ENCODE assay signal across 18 cellular contexts in the genomic region with DNA sequence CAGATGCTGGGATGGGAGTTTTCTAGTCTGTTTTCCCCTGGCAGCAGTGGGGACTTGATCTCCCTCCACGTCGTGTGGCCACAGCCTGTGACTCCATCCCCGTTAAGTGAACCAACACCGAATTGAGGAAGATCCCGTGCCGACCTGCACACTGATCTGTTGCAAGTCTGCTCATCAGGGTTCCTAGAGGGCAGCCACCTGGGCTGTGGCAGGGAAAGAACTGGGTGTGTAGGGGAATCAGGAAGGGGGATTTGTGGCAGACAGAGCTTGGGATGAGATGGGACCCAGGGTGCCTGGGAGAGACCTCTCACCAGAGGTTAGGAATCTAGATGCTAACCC. TPM values are rescaled to one million over a fixed set of nuclear protein-coding genes. Genes with fewer than 3 reads are reported as not detected.
DNase-seq lines count a peak whose midpoint lies in the region; ATAC-seq, FAIRE-seq and TF ChIP-seq lines count a peak whose summit lies in the region.
"Had no signal": no experiment of that assay in that cellular context is flagged by ENCODE, and none has a peak within 500 bp of the region (broad histone marks: within the 10 kb centered on the region; RNA-seq: fewer than 3 reads in every experiment).

No MANE protein-coding gene starts in this region.

- TF ChIP-seq CTCF in mammary epithelial cell (conservative IDR thresholded peaks at IDR 0.05 in 1 of 2, IDR thresholded peaks at IDR 0.05 in 1 of 2; ENCODE audit: extremely low read depth in 1 of 2, insufficient read depth in 1 of 2, low read depth in 1 of 2, low read length in 2 of 2) (no peak), MCF 10A (IDR thresholded peaks at IDR 0.05; ENCODE audit: unreplicated experiment) (no peak), KMS-11 (conservative IDR thresholded peaks at IDR 0.05; ENCODE audit: low read depth, low read length) (no peak), pancreas (IDR thresholded peaks at IDR 0.05) (no peak)

- in situ Hi-C loops in mammary epithelial cell (cut with MboI; ENCODE audit: low sequenced_read_pairs in 2 of 2) = loop anchor here (10.0 kb wide), 3 partner anchors 56 to 146 kb away; a partner anchor contains a TSS

- peak overlapping the region; percentile 74 for H2AFZ ChIP-seq in mammary epithelial cell (ENCODE audit: low read depth, low read length)
- peak overlapping the region; percentile 74 for H2AFZ ChIP-seq in KMS-11 (ENCODE audit: low read depth)

- H3K4me2 ChIP-seq in mammary epithelial cell (ENCODE audit: insufficient read depth, low read depth, low read length) = peak overlapping the region; percentile 74
- peak overlapping the region; percentile 80 for H3K4me2 ChIP-seq in KMS-11

- H3K27me3 ChIP-seq in mammary epithelial cell (ENCODE audit: insufficient read depth, low read length) = no peaks in the 10 kb centered on the region
- no peaks in the 10 kb centered on the region for H3K27me3 ChIP-seq in KMS-11 (ENCODE audit: insufficient read depth, low read depth)
- H3K27me3 ChIP-seq in pancreas = no peaks in the 10 kb centered on the region

- H3K9ac ChIP-seq in mammary epithelial cell (ENCODE audit: insufficient read depth, low read length) (no peak overlapping the region), KMS-11 (peak overlapping the region; percentile 50; the same call in 1 of the 2 replicates)

- BruUV-seq in mammary epithelial cell (replicated peaks; lab: Mats Ljungman, UMichigan) (no TSS peak), MCF 10A (replicated peaks; lab: Mats Ljungman, UMichigan) (no TSS peak)

- intact Hi-C loops in mammary epithelial cell (cut with micrococcal nuclease) (no loop called here), MCF 10A (cut with micrococcal nuclease) (no loop called here), pancreas (cut with DNase I) (loop anchor here in 2 of 3 donors (5.0 to 10.0 kb wide), 3 partner anchors 86 to 146 kb away; no protein-coding TSS in a partner anchor)

- H3K27ac Mint-ChIP-seq in MCF 10A (ENCODE audit: low read depth, unreplicated experiment) = no peak overlapping the region
- H3K27ac Mint-ChIP-seq in central memory CD8-positive, alpha-beta T cell (ENCODE audit: low read depth) = peak overlapping the region; percentile 92

- no peaks in the 10 kb centered on the region for H3K36me3 Mint-ChIP-seq in MCF 10A (ENCODE audit: insufficient read depth, unreplicated experiment)
- peaks cover 14% of the 10 kb centered on the region for H3K36me3 Mint-ChIP-seq in central memory CD8-positive, alpha-beta T cell (ENCODE audit: insufficient read depth)

- H3K4me3 Mint-ChIP-seq in MCF 10A (ENCODE audit: unreplicated experiment) = no peak overlapping the region
- H3K4me3 Mint-ChIP-seq in central memory CD8-positive, alpha-beta T cell = peak overlapping the region; percentile 58

- H4K20me1 ChIP-seq in mammary epithelial cell (ENCODE audit: insufficient read depth, low read length) = no peaks in the 10 kb centered on the region
- H4K20me1 ChIP-seq in KMS-11 (ENCODE audit: insufficient read depth) = no peaks in the 10 kb centered on the region

- POLR2A ChIA-PET in MCF 10A (lab: Yijun Ruan, JAX) = interaction anchor here (1.0 kb wide), 1 partner anchor 84 kb away, joined by 4 read pairs; no protein-coding TSS in a partner anchor

- CTCF ChIA-PET in mammary epithelial cell (lab: Charles Lee; ENCODE audit: low non-redundant PET) = interaction anchor here (0.6 to 0.7 kb wide), 3 partner anchors 40 to 92 kb away, joined by 3 read pairs; no protein-coding TSS in a partner anchor
- CTCF ChIA-PET in MCF 10A (lab: Yijun Ruan, JAX) = interaction anchor here (1.4 to 37.5 kb wide), 7 partner anchors 16 to 126 kb away, joined by 5 to 1608 read pairs (median 207); a partner anchor contains a TSS

- no peaks in the 10 kb centered on the region for H3K36me3 ChIP-seq in mammary epithelial cell (ENCODE audit: insufficient read depth, low read length)
- H3K36me3 ChIP-seq in KMS-11 (ENCODE audit: insufficient read depth) = no peaks in the 10 kb centered on the region
- no peaks in the 10 kb centered on the region for H3K36me3 ChIP-seq in pancreas
- H3K36me3 ChIP-seq: HAP-1, prostate gland, suprapubic skin had no signal

- dilution Hi-C loops in mammary epithelial cell (cut with HindIII; ENCODE audit: low sequenced_read_pairs) = no loop called here

- peaks cover 49% of the 10 kb centered on the region for H3K27me3 Mint-ChIP-seq in MCF 10A (ENCODE audit: insufficient read depth, unreplicated experiment)
- no peaks in the 10 kb centered on the region for H3K27me3 Mint-ChIP-seq in central memory CD8-positive, alpha-beta T cell

- DNase-seq in mammary epithelial cell = no peak
- DNase-seq in MCF 10A (ENCODE audit: unreplicated experiment) = no peak
- no peak for DNase-seq in central memory CD8-positive, alpha-beta T cell (ENCODE audit: low spot score in 2 of 2)
- DNase-seq in pancreas = no peak
- no peak for DNase-seq in effector CD8-positive, alpha-beta T cell (lab: John Stamatoyannopoulos, UW)
- DNase-seq: head of caudate nucleus, Kasumi-1, kidney, NCI-H1694, NCI-H748 treated with DMSO at 0.1 percent for 48 hours, SHP77 had no signal

- H3K9me3 Mint-ChIP-seq in MCF 10A (ENCODE audit: unreplicated experiment) = no peaks in the 10 kb centered on the region
- H3K9me3 Mint-ChIP-seq in central memory CD8-positive, alpha-beta T cell = no peaks in the 10 kb centered on the region

- WGBS in mammary epithelial cell (ENCODE audit: low coverage, missing lambda C conversion rate) = 76% methylated on average over 6 of the region's 6 CpGs
- WGBS in pancreas, 2 donors = 30 to 36% methylated on average over 6 of the region's 6 CpGs

- peaks cover 15% of the 10 kb centered on the region for H3K4me1 Mint-ChIP-seq in MCF 10A (ENCODE audit: insufficient read depth, unreplicated experiment)
- H3K4me1 Mint-ChIP-seq in central memory CD8-positive, alpha-beta T cell = peaks cover 64% of the 10 kb centered on the region

- H3K4me3 ChIP-seq in mammary epithelial cell (replicated peaks in 1 of 3; ENCODE audit: insufficient read depth in 1 of 3, low read depth in 2 of 3, low read length in 3 of 3) = no peak overlapping the region
- no peak overlapping the region for H3K4me3 ChIP-seq in KMS-11 (IDR thresholded peaks at IDR 0.05; ENCODE audit: insufficient read depth, low read depth, low read length)
- no peak overlapping the region for H3K4me3 ChIP-seq in pancreas
- H3K4me3 ChIP-seq: HAP-1, prostate gland, suprapubic skin had no signal

- no peak for ATAC-seq in central memory CD8-positive, alpha-beta T cell (replicated peaks; ENCODE audit: extremely low read depth, poor library complexity, severe bottlenecking)
- ATAC-seq in pancreas = no peak
- ATAC-seq in HG02623 (IDR thresholded peaks at IDR 0.05; ENCODE audit: unreplicated experiment) = no peak
- no peak for ATAC-seq in GM21367 (IDR thresholded peaks at IDR 0.05; ENCODE audit: unreplicated experiment)

- H3K4me1 ChIP-seq in mammary epithelial cell (ENCODE audit: insufficient read depth, low read length) (peaks cover 35% of the 10 kb centered on the region), KMS-11 (ENCODE audit: low read depth, poor library complexity, severe bottlenecking) (peaks cover 59% of the 10 kb centered on the region), pancreas (no peaks in the 10 kb centered on the region)
- H3K4me1 ChIP-seq: prostate gland had no signal

- H3K9me3 ChIP-seq in mammary epithelial cell (replicated peaks; ENCODE audit: insufficient read depth, low read length) (no peaks in the 10 kb centered on the region), pancreas (no peaks in the 10 kb centered on the region)
- H3K9me3 ChIP-seq: HAP-1, prostate gland, suprapubic skin had no signal

- no peak for FAIRE-seq in pancreas (lab: Jason Lieb, UNC)
- FAIRE-seq: kidney had no signal

- H3K79me2 ChIP-seq in mammary epithelial cell (ENCODE audit: insufficient read depth, low read length) (no peaks in the 10 kb centered on the region), KMS-11 (ENCODE audit: insufficient read depth, low read depth) (no peaks in the 10 kb centered on the region)

- H3K27ac ChIP-seq in mammary epithelial cell (ENCODE audit: insufficient read depth, low read depth, low read length) (peak overlapping the region; percentile 8), KMS-11 (peak overlapping the region; percentile 84), pancreas (no peak overlapping the region)
- H3K27ac ChIP-seq: HL-60, prostate gland, suprapubic skin had no signal

RNA-seq across cellular contexts. Expression of a gene that starts 23.2 kb away (rescaled TPM):
- total RNA-seq in mammary epithelial cell = 10 to 100 TPM; 23.2 to 28.6 TPM
- polyA plus RNA-seq in mammary epithelial cell = 24.6 TPM
- polyA minus RNA-seq in mammary epithelial cell = 57.9 TPM
- 4.9 and 6.8 TPM in 2 replicates for total RNA-seq in MCF 10A (2022)
- total RNA-seq in pancreas = 10 to 100 TPM in 5 of 6 donors, 1 to 10 TPM in 1; 7.7 to 31.0 (median 12.8) TPM
- polyA plus RNA-seq in pancreas = 10 to 100 TPM; 18.2 to 35.4 TPM

RNA-seq across cellular contexts. Expression of a gene that starts 25.4 kb away (rescaled TPM):
- total RNA-seq in mammary epithelial cell = 1 to 10 TPM; 1.6 to 2.5 TPM
- 1.8 TPM for polyA plus RNA-seq in mammary epithelial cell
- 4.4 TPM for polyA minus RNA-seq in mammary epithelial cell
- 0.72 and 1.1 TPM in 2 replicates for total RNA-seq in MCF 10A (2022)
- under 1 TPM in 5 of 6 donors, not detected in 1; 0.09 to 0.34 (median 0.17) TPM for total RNA-seq in pancreas
- under 1 TPM in 1 of 2 donors, not detected in 1; 0.09 TPM for polyA plus RNA-seq in pancreas
- total RNA-seq: suprapubic skin had no signal

RNA-seq across cellular contexts. Expression of a gene that starts 59.4 kb away (rescaled TPM):
- 1 to 10 TPM; 3.2 to 5.2 TPM for total RNA-seq in mammary epithelial cell
- 4.6 TPM for polyA plus RNA-seq in mammary epithelial cell
- polyA minus RNA-seq in mammary epithelial cell = 2.8 TPM
- total RNA-seq in MCF 10A (2022) = 1.4 TPM in 2 replicates
- under 1 TPM in 2 of 6 donors, not detected in 4; 0.28 to 0.32 TPM for total RNA-seq in pancreas
- polyA plus RNA-seq in pancreas = not detected

Comparison
In these comparisons a context has a peak if more than half of its experiments do, and no peak if none do; other contexts are left out.
1. H3K27ac ChIP-seq: peak in mammary epithelial cell (single experiment) and KMS-11 (single experiment); none in pancreas (0 of 4).
2. intact Hi-C loops: an anchor here in pancreas (5.0 to 10.0 kb wide); none called in mammary epithelial cell and MCF 10A.